27 cellular contexts compared by ENCODE assay signal in the genomic region with DNA sequence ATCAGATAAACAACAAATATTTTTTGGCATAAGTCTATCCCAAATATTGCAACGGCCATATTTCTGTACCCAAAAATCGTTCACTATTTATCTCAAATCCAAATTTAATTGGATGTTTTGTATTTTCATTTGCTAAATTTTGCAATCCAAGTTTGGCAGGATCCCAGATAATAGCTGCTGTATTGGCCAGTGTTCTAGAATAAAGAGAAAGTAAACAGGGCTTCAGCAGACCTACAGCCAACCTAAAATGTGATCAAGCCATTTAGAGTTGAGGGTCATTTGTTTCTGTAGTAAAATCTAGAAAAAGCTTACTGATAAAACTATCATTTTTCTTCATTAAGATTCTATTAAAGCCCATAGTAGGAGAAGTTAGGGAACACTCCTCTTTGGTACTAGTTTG.
"Had no signal": no experiment of that assay in that cellular context is flagged by ENCODE, and none has a peak within 500 bp of the region (broad histone marks: within the 10 kb centered on the region; RNA-seq: fewer than 3 reads in every experiment).

No MANE protein-coding gene starts in this region.

- DNase-seq: activated CD4-positive, alpha-beta T cell treated with anti-CD3 and anti-CD28 coated beads for 4 hours; activated CD8-positive, alpha-beta memory T cell treated with anti-CD3 and anti-CD28 coated beads, Interleukin-2, amount 50 U/mL, for 48 hours; activated CD8-positive, alpha-beta T cell treated with anti-CD3 and anti-CD28 coated beads for 36 hours; activated naive CD4-positive, alpha-beta T cell treated with anti-CD3 and anti-CD28 coated beads, Interleukin-2, amount 50 U/mL, for 16 hours; activated naive CD8-positive, alpha-beta T cell treated with anti-CD3 and anti-CD28 coated beads, Interleukin-2, amount 10 ng/mL, durations not matched to agents 7 days and 5 days; activated T-cell treated with anti-CD3 and anti-CD28 coated beads, Interleukin-2, amount 50 U/mL, for 1 hour; body of pancreas; KG1; NCI-H1092; NCI-H1417; NCI-H1930; NCI-H2171; NCI-H2227 treated with DMSO at 0.1 percent for 48 hours; NCI-H446 treated with DMSO at 0.1 percent for 48 hours; NCI-H526; NCI-H774; NK-92 treated with Interleukin-12 subunit alpha and Interleukin-12 subunit beta, amount 100 ng/mL, for 24 hours; OCI-M1; RPMI8226 had no signal

- H3K36me3 Mint-ChIP-seq: activated naive CD8-positive, alpha-beta T cell treated with anti-CD3 and anti-CD28 coated beads, Interleukin-2, amount 10 ng/mL, durations not matched to agents 7 days and 5 days; IgD-negative memory B cell had no signal

- H3K4me1 Mint-ChIP-seq: activated naive CD8-positive, alpha-beta T cell treated with anti-CD3 and anti-CD28 coated beads, Interleukin-2, amount 10 ng/mL, durations not matched to agents 7 days and 5 days; IgD-negative memory B cell had no signal

- H3K27ac Mint-ChIP-seq: activated CD8-positive, alpha-beta T cell treated with anti-CD3 and anti-CD28 coated beads for 36 hours; activated naive CD8-positive, alpha-beta T cell treated with anti-CD3 and anti-CD28 coated beads, Interleukin-2, amount 10 ng/mL, durations not matched to agents 7 days and 5 days; IgD-negative memory B cell; T-helper 1 cell treated with Interleukin-12 subunit alpha and Interleukin-12 subunit beta and Interleukin-4 antibody, amounts not matched to agents 30 μg/mL and 1 μg/mL, for 36 hours had no signal

- H3K36me3 ChIP-seq: ascending aorta, SJSA1 had no signal

- H3K4me1 ChIP-seq: ascending aorta, body of pancreas, SJSA1 had no signal

- H3K27me3 Mint-ChIP-seq: activated CD8-positive, alpha-beta T cell treated with anti-CD3 and anti-CD28 coated beads for 36 hours; activated naive CD8-positive, alpha-beta T cell treated with anti-CD3 and anti-CD28 coated beads, Interleukin-2, amount 10 ng/mL, durations not matched to agents 7 days and 5 days; IgD-negative memory B cell had no signal

- H3K4me3 Mint-ChIP-seq: activated CD8-positive, alpha-beta T cell treated with anti-CD3 and anti-CD28 coated beads for 36 hours; activated naive CD8-positive, alpha-beta T cell treated with anti-CD3 and anti-CD28 coated beads, Interleukin-2, amount 10 ng/mL, durations not matched to agents 7 days and 5 days; IgD-negative memory B cell; T-helper 1 cell treated with Interleukin-12 subunit alpha and Interleukin-12 subunit beta and Interleukin-4 antibody, amounts not matched to agents 30 μg/mL and 1 μg/mL, for 36 hours had no signal

- H3K4me3 ChIP-seq: ascending aorta, body of pancreas, SJSA1 had no signal

- ATAC-seq: activated CD4-positive, CD25-positive, alpha-beta regulatory T cell treated with anti-CD3 and anti-CD28 coated beads, Interleukin-2, amount 50 U/mL, for 24 hours; activated CD8-positive, alpha-beta T cell treated with anti-CD3 and anti-CD28 coated beads for 36 hours; body of pancreas; Panc1; Right ventricle myocardium inferior; SK-N-SH treated with all-trans-retinoic acid at 6 μM for 48 hours had no signal

- H3K27ac ChIP-seq: ascending aorta, body of pancreas, SJSA1 had no signal

- H3K9me3 ChIP-seq: ascending aorta, body of pancreas, SJSA1 had no signal

- H3K27me3 ChIP-seq: ascending aorta, SJSA1 had no signal

- H3K9me3 Mint-ChIP-seq: activated CD8-positive, alpha-beta T cell treated with anti-CD3 and anti-CD28 coated beads for 36 hours; activated naive CD8-positive, alpha-beta T cell treated with anti-CD3 and anti-CD28 coated beads, Interleukin-2, amount 10 ng/mL, durations not matched to agents 7 days and 5 days; T-helper 1 cell treated with Interleukin-12 subunit alpha and Interleukin-12 subunit beta and Interleukin-4 antibody, amounts not matched to agents 30 μg/mL and 1 μg/mL, for 36 hours had no signal
